Comparison of ENCODE assay signal across 11 cellular contexts in the genomic region with DNA sequence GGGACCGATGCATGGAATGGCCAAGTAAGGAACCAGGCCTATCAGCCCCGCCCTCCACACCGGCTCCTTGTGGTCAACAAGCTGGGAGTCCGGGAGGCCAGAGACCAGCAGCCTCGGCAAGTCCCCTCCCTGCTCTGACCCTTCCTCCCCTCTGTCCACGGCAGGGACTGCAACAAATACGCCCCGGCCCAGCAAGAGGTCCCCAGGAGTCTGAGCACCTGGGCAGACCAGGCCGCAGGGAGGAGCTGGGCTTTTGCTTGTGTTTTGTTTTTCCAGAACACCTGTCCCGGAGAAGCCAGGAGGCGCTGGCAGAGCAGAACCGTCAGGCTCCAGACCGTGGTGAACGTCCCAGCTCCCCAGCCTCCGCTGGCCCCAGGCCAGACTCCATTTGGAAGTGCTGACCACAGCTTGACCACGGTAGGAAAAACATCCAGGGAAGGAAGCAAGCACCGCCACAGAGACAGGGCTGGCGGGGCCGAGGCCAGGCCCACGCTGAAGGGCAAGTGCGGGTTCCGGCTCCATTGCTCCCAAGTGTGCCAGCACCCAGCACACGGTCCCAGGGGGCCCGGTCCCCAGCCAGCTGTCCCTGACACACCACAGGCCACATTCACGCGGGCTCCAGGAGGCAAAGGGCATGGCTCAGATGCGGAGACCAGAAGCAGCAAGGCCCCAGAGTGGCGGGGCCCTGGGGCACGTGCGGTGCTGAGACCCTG. TPM values are rescaled to one million over a fixed set of nuclear protein-coding genes. Genes with fewer than 3 reads are reported as not detected.
DNase-seq lines count a peak whose midpoint lies in the region; ATAC-seq, FAIRE-seq and TF ChIP-seq lines count a peak whose summit lies in the region.
"Had no signal": no experiment of that assay in that cellular context is flagged by ENCODE, and none has a peak within 500 bp of the region (broad histone marks: within the 10 kb centered on the region; RNA-seq: fewer than 3 reads in every experiment).

No MANE protein-coding gene starts in this region.

- WGBS in pancreas, 2 donors: 26 to 30% methylated on average over 30 of the region's 30 CpGs

- DNase-seq in DMS79 treated with DMSO at 0.1 percent for 48 hours (lab: John Stamatoyannopoulos, UW) (peak; percentile 34), SW480 (ENCODE audit: low spot score) (peak; percentile 65), cardiac muscle cell (ENCODE audit: low read depth in 1 of 2, low spot score in 1 of 2) (peak in 1 of 2 donors; percentile 90), pancreas (peak; percentile 76 to 94 (median 84))
- no peak for DNase-seq in activated naive CD4-positive, alpha-beta T cell treated with Interleukin-2 at 50 U/mL for 16 hours
- no peak for DNase-seq in effector memory CD4-positive, alpha-beta T cell
- DNase-seq: activated T-cell treated with anti-CD3 and anti-CD28 coated beads for 4 hours; CD4-positive, alpha-beta memory T cell; MM.1S had no signal

- no peaks in the 10 kb centered on the region for H3K36me3 ChIP-seq in cardiac muscle cell
- H3K36me3 ChIP-seq in pancreas: no peaks in the 10 kb centered on the region
- no peaks in the 10 kb centered on the region for H3K36me3 ChIP-seq in effector memory CD4-positive, alpha-beta T cell (ENCODE audit: control insufficient read depth, insufficient read depth, low read length)

- TF ChIP-seq CTCF in cardiac muscle cell (IDR thresholded peaks at IDR 0.05; ENCODE audit: low read depth, low read length): peak; percentile 11
- no peak for TF ChIP-seq CTCF in pancreas (IDR thresholded peaks at IDR 0.05)

- ATAC-seq in pancreas: peak; percentile 63 to 70 (median 68)
- ATAC-seq in HG03442 (IDR thresholded peaks at IDR 0.05; ENCODE audit: unreplicated experiment): no peak
- no peak for ATAC-seq in GM21723 (IDR thresholded peaks at IDR 0.05; ENCODE audit: unreplicated experiment)

- FAIRE-seq in pancreas (lab: Jason Lieb, UNC): no peak

- intact Hi-C loops in pancreas (cut with DNase I): no loop called here

- H3K4me3 ChIP-seq in cardiac muscle cell (no peak overlapping the region), pancreas (no peak overlapping the region)
- no peak overlapping the region for H3K4me3 ChIP-seq in effector memory CD4-positive, alpha-beta T cell (ENCODE audit: insufficient read depth, low read depth, low read length, poor library complexity, severe bottlenecking)

- H3K27ac ChIP-seq in cardiac muscle cell (no peak overlapping the region), pancreas (peak overlapping the region; percentile 56 to 86 (median 78))
- H3K27ac ChIP-seq in effector memory CD4-positive, alpha-beta T cell (ENCODE audit: insufficient read depth, low read length, poor library complexity, severe bottlenecking): no peak overlapping the region

- peaks cover 9% of the 10 kb centered on the region for H3K4me1 ChIP-seq in cardiac muscle cell (ENCODE audit: low read depth)
- peaks cover 15 to 26% (median 23%) of the 10 kb centered on the region in 3 donors for H3K4me1 ChIP-seq in pancreas
- H3K4me1 ChIP-seq in effector memory CD4-positive, alpha-beta T cell (ENCODE audit: control insufficient read depth, insufficient read depth, low read length, poor library complexity, severe bottlenecking): no peaks in the 10 kb centered on the region

- no peaks in the 10 kb centered on the region for H3K9me3 ChIP-seq in cardiac muscle cell (ENCODE audit: low read depth)
- H3K9me3 ChIP-seq in pancreas: no peaks in the 10 kb centered on the region
- no peaks in the 10 kb centered on the region for H3K9me3 ChIP-seq in effector memory CD4-positive, alpha-beta T cell (ENCODE audit: control insufficient read depth, low read length)

- no peaks in the 10 kb centered on the region for H3K27me3 ChIP-seq in cardiac muscle cell
- H3K27me3 ChIP-seq in pancreas: no peaks in the 10 kb centered on the region
- no peaks in the 10 kb centered on the region for H3K27me3 ChIP-seq in effector memory CD4-positive, alpha-beta T cell (replicated peaks; ENCODE audit: control insufficient read depth, insufficient read depth, low read length, poor library complexity, severe bottlenecking)

RNA-seq across cellular contexts. Expression of a gene that starts 56.6 kb away (rescaled TPM):
- 6.7 and 10.8 TPM in 2 replicates for total RNA-seq in cardiac muscle cell
- polyA plus RNA-seq in cardiac muscle cell: 15.3 and 18.3 TPM in 2 replicates
- total RNA-seq in pancreas: 10 to 100 TPM; 25.7 to 41.0 (median 34.4) TPM
- 10 to 100 TPM; 20.5 to 35.1 TPM for polyA plus RNA-seq in pancreas

Comparison
In these comparisons a context has a peak if more than half of its experiments do, and no peak if none do; other contexts are left out.
1. DNase-seq: peak in DMS79 treated with DMSO at 0.1 percent for 48 hours (single experiment), SW480 (single experiment) and pancreas (6 of 6); none in activated naive CD4-positive, alpha-beta T cell treated with Interleukin-2 at 50 U/mL for 16 hours (single experiment) and effector memory CD4-positive, alpha-beta T cell (0 of 3).
2. H3K27ac ChIP-seq: peak in pancreas (4 of 4); none in cardiac muscle cell (single experiment) and effector memory CD4-positive, alpha-beta T cell (single experiment).
3. ATAC-seq: peak in pancreas (4 of 4); none in HG03442 (single experiment) and GM21723 (single experiment).